In genomic region chr9:123591283-123591682, GRCh38 we compare ENCODE assay signal across 22 cellular contexts.
"Had no signal": no experiment of that assay in that cellular context is flagged by ENCODE, and none has a peak within 500 bp of the region (broad histone marks: within the 10 kb centered on the region; RNA-seq: fewer than 3 reads in every experiment).

No MANE protein-coding gene starts in this region.

- H3K4me1 ChIP-seq: colonic mucosa, esophagus squamous epithelium, gastrocnemius medialis, heart right ventricle, left lung, lower lobe of right lung had no signal

- H3K36me3 ChIP-seq: colonic mucosa, esophagus squamous epithelium, gastrocnemius medialis, heart right ventricle, left lung, lower lobe of right lung had no signal

- H3K27ac Mint-ChIP-seq: dendritic cell treated with granulocyte-macrophage colony-stimulating factor and Interleukin-4, amounts not matched to agents 40 ng/mL and 50 ng/mL, for 4 days; effector memory CD8-positive, alpha-beta T cell; mesothelial cell of epicardium had no signal

- H3K27me3 ChIP-seq: colonic mucosa, esophagus squamous epithelium, gastrocnemius medialis, heart right ventricle, left lung had no signal

- FAIRE-seq: endothelial cell of umbilical vein, islet of Langerhans, keratinocyte had no signal

- ATAC-seq: effector memory CD8-positive, alpha-beta T cell; gastrocnemius medialis; heart right ventricle; left cardiac atrium; left lung; left ventricle myocardium superior; lower lobe of right lung; mucosa of descending colon had no signal

- H3K4me3 ChIP-seq: colonic mucosa, esophagus squamous epithelium, gastrocnemius medialis, heart right ventricle, left lung, lower lobe of right lung, mucosa of descending colon had no signal

- H3K4me3 Mint-ChIP-seq: dendritic cell treated with granulocyte-macrophage colony-stimulating factor and Interleukin-4, amounts not matched to agents 40 ng/mL and 50 ng/mL, for 4 days; effector memory CD8-positive, alpha-beta T cell; mesothelial cell of epicardium had no signal

- H3K9me3 Mint-ChIP-seq: dendritic cell treated with granulocyte-macrophage colony-stimulating factor and Interleukin-4, amounts not matched to agents 40 ng/mL and 50 ng/mL, for 4 days had no signal

- H3K27me3 Mint-ChIP-seq: dendritic cell treated with granulocyte-macrophage colony-stimulating factor and Interleukin-4, amounts not matched to agents 40 ng/mL and 50 ng/mL, for 4 days; effector memory CD8-positive, alpha-beta T cell had no signal

- DNase-seq: colonic mucosa; cortex of kidney; effector CD8-positive, alpha-beta T cell; effector memory CD8-positive, alpha-beta T cell; esophagus squamous epithelium; foreskin fibroblast; foreskin melanocyte; gastrocnemius medialis; glutamatergic neuron; heart right ventricle; hippocampal formation; left cardiac atrium; left lung; left ventricle myocardium superior; lower lobe of right lung; mesenchymal stem cell; mucosa of descending colon had no signal

- H3K9me3 ChIP-seq: colonic mucosa, gastrocnemius medialis, lower lobe of right lung had no signal

- H3K27ac ChIP-seq: colonic mucosa, esophagus squamous epithelium, gastrocnemius medialis, heart right ventricle, left lung, lower lobe of right lung had no signal
